Comparison of ENCODE assay signal across 28 cellular contexts in genomic region chr17:3641717-3642486, GRCh38. TPM values are rescaled to one million over a fixed set of nuclear protein-coding genes. Genes with fewer than 3 reads are reported as not detected.
DNase-seq lines count a peak whose midpoint lies in the region; ATAC-seq, FAIRE-seq and TF ChIP-seq lines count a peak whose summit lies in the region.
"Had no signal": no experiment of that assay in that cellular context is flagged by ENCODE, and none has a peak within 500 bp of the region (broad histone marks: within the 10 kb centered on the region; RNA-seq: fewer than 3 reads in every experiment).

No MANE protein-coding gene starts in this region.

- intact Hi-C loops in activated T-helper 2 cell treated with anti-CD3 and anti-CD28 coated beads, Interferon-gamma antibody, Interleukin-2, Interleukin-4, amounts not matched to agents 10 μg/mL and 5 μg/mL and 100 μg/mL, durations not matched to agents 14 hours and 24 hours and 36 hours (cut with micrococcal nuclease) = loop anchor here (10.0 kb wide), 1 partner anchor 847 kb away; the partner anchor contains the start of gene RAP1GAP2
- intact Hi-C loops in left lung (cut with DNase I) (no loop called here), kidney (cut with DNase I) (no loop called here)

- TF ChIP-seq CTCF in left lung (IDR thresholded peaks at IDR 0.05) (no peak), kidney (IDR thresholded peaks at IDR 0.05; ENCODE audit: borderline replicate concordance, extremely low read depth, insufficient read depth) (no peak)

- H3K4me3 ChIP-seq in BLaER1 treated with 17β-estradiol and CSF1 and Interleukin-3, amounts not matched to agents 10 nM and 100 nM = no peak overlapping the region
- H3K4me3 ChIP-seq in left lung (no peak overlapping the region), kidney (ENCODE audit: low read length in 2 of 2) (no peak overlapping the region)
- H3K4me3 ChIP-seq: body of pancreas, esophagus muscularis mucosa, neural progenitor cell had no signal

- in situ Hi-C loops in Caki2 (cut with HindIII; ENCODE audit: low pct_unique_long_range_greater_than_20kb, low sequenced_read_pairs) = no loop called here

- H3K27ac ChIP-seq in BLaER1 treated with 17β-estradiol and CSF1 and Interleukin-3, amounts not matched to agents 10 nM and 100 nM = peak overlapping the region in 8 of 11 experiments; percentile 50 to 97 (median 90); a peak in 14 of 22 replicates
- no peak overlapping the region for H3K27ac ChIP-seq in left lung
- H3K27ac ChIP-seq in kidney (ENCODE audit: low read depth in 2 of 2, low read length in 2 of 2) = no peak overlapping the region
- H3K27ac ChIP-seq: esophagus muscularis mucosa, neural progenitor cell had no signal

- no peak overlapping the region for H3K4me3 Mint-ChIP-seq in activated T-helper 2 cell treated with anti-CD3 and anti-CD28 coated beads, Interferon-gamma antibody, Interleukin-2, Interleukin-4, amounts not matched to agents 10 μg/mL and 5 μg/mL and 100 μg/mL, durations not matched to agents 14 hours and 24 hours and 36 hours (ENCODE audit: low read depth)
- H3K4me3 Mint-ChIP-seq: activated CD8-positive, alpha-beta memory T cell treated with anti-CD3 and anti-CD28 coated beads, Interleukin-2, amount 10 ng/mL, durations not matched to agents 7 days and 5 days; activated naive CD8-positive, alpha-beta T cell treated with anti-CD3 and anti-CD28 coated beads, Interleukin-2, amount 50 U/mL, for 24 hours; HFFc6; neural progenitor cell had no signal

- peaks cover 82 to 100% (median 93%) of the 10 kb centered on the region in 10 experiments for H3K4me1 ChIP-seq in BLaER1 treated with 17β-estradiol and CSF1 and Interleukin-3, amounts not matched to agents 10 nM and 100 nM
- H3K4me1 ChIP-seq in left lung (peaks cover 10 to 22% of the 10 kb centered on the region in 2 donors), kidney (ENCODE audit: control insufficient read depth in 1 of 2, insufficient read depth in 1 of 2, low read depth in 1 of 2, low read length in 2 of 2) (peaks cover 3 to 20% of the 10 kb centered on the region in 2 donors)

- no peaks in the 10 kb centered on the region for H3K9me3 ChIP-seq in BLaER1 treated with 17β-estradiol and CSF1 and Interleukin-3, amounts not matched to agents 10 nM and 100 nM (replicated peaks in 1 of 11)
- H3K9me3 ChIP-seq in left lung (no peaks in the 10 kb centered on the region), kidney (ENCODE audit: control insufficient read depth in 1 of 2, low read length in 2 of 2) (no peaks in the 10 kb centered on the region)
- H3K9me3 ChIP-seq: body of pancreas, esophagus muscularis mucosa had no signal

- H3K4me1 Mint-ChIP-seq in activated T-helper 2 cell treated with anti-CD3 and anti-CD28 coated beads, Interferon-gamma antibody, Interleukin-2, Interleukin-4, amounts not matched to agents 10 μg/mL and 5 μg/mL and 100 μg/mL, durations not matched to agents 14 hours and 24 hours and 36 hours (ENCODE audit: low read depth) = peaks cover 61% of the 10 kb centered on the region

- DNase-seq in Caki2 (ENCODE audit: low read depth) = peak; percentile 70
- DNase-seq in activated T-helper 2 cell treated with anti-CD3 and anti-CD28 coated beads, Interferon-gamma antibody, Interleukin-2, Interleukin-4, amounts not matched to agents 10 μg/mL and 5 μg/mL and 100 μg/mL, durations not matched to agents 14 hours and 24 hours and 36 hours (ENCODE audit: low spot score) = no peak
- no peak for DNase-seq in left lung
- no peak for DNase-seq in kidney
- DNase-seq: activated CD4-positive, alpha-beta T cell treated with anti-CD3 and anti-CD28 coated beads for 1 hour; activated CD8-positive, alpha-beta memory T cell treated with anti-CD3 and anti-CD28 coated beads, Interleukin-2, amount 10 ng/mL, durations not matched to agents 7 days and 5 days; activated effector memory CD4-positive, alpha-beta T cell treated with Interleukin-2 at 50 U/mL for 16 hours; activated naive CD8-positive, alpha-beta T cell treated with anti-CD3 and anti-CD28 coated beads, Interleukin-2, amount 50 U/mL, for 24 hours; body of pancreas; CD8-positive, alpha-beta memory T cell; DMS153; effector memory CD4-positive, alpha-beta T cell; HFFc6; hippocampal formation; Karpas-422; NCI-H1694 treated with DMSO at 0.1 percent for 48 hours; NCI-H524 treated with DMSO at 0.1 percent for 48 hours; NK-92 treated with Interleukin-12 subunit alpha and Interleukin-12 subunit beta, amount 100 ng/mL, for 24 hours; SHP77 treated with DMSO at 0.1 percent for 48 hours; stimulated activated CD4-positive, alpha-beta T cell treated with anti-CD3 and anti-CD28 coated beads, Interleukin-4, amount 100 ng/mL, for 4 hours had no signal

- H3K9ac ChIP-seq in BLaER1 treated with 17β-estradiol and CSF1 and Interleukin-3, amounts not matched to agents 10 nM and 100 nM = peak overlapping the region in 5 of 11 experiments; percentile 12 to 98 (median 55); a peak in 6 of 22 replicates
- H3K9ac ChIP-seq in kidney (ENCODE audit: low read length in 2 of 2) = no peak overlapping the region
- H3K9ac ChIP-seq: neural progenitor cell had no signal

- H3K4me2 ChIP-seq in BLaER1 treated with 17β-estradiol and CSF1 and Interleukin-3, amounts not matched to agents 10 nM and 100 nM = peak overlapping the region; percentile 21 to 98 (median 84); a peak in 21 of 22 replicates
- H3K4me2 ChIP-seq: neural progenitor cell had no signal

- no peaks in the 10 kb centered on the region for H3K9me3 Mint-ChIP-seq in activated T-helper 2 cell treated with anti-CD3 and anti-CD28 coated beads, Interferon-gamma antibody, Interleukin-2, Interleukin-4, amounts not matched to agents 10 μg/mL and 5 μg/mL and 100 μg/mL, durations not matched to agents 14 hours and 24 hours and 36 hours
- H3K9me3 Mint-ChIP-seq: activated naive CD8-positive, alpha-beta T cell treated with anti-CD3 and anti-CD28 coated beads, Interleukin-2, amount 50 U/mL, for 24 hours; CD8-positive, alpha-beta memory T cell; HFFc6; neural progenitor cell had no signal

- FAIRE-seq in kidney (lab: Jason Lieb, UNC) = no peak
- FAIRE-seq: frontal cortex, TTC549 had no signal

- no peaks in the 10 kb centered on the region for H3K27me3 Mint-ChIP-seq in activated T-helper 2 cell treated with anti-CD3 and anti-CD28 coated beads, Interferon-gamma antibody, Interleukin-2, Interleukin-4, amounts not matched to agents 10 μg/mL and 5 μg/mL and 100 μg/mL, durations not matched to agents 14 hours and 24 hours and 36 hours (ENCODE audit: low read depth)
- H3K27me3 Mint-ChIP-seq: activated CD8-positive, alpha-beta memory T cell treated with anti-CD3 and anti-CD28 coated beads, Interleukin-2, amount 10 ng/mL, durations not matched to agents 7 days and 5 days; activated naive CD8-positive, alpha-beta T cell treated with anti-CD3 and anti-CD28 coated beads, Interleukin-2, amount 50 U/mL, for 24 hours had no signal

- peaks cover 0 to 57% (median 29%) of the 10 kb centered on the region in 11 experiments; a peak in 20 of 22 replicates for H3K36me3 ChIP-seq in BLaER1 treated with 17β-estradiol and CSF1 and Interleukin-3, amounts not matched to agents 10 nM and 100 nM
- H3K36me3 ChIP-seq in left lung = peaks cover 0 to 32% of the 10 kb centered on the region in 2 donors
- peaks cover 4 to 5% of the 10 kb centered on the region in 2 donors for H3K36me3 ChIP-seq in kidney (ENCODE audit: control insufficient read depth in 1 of 2, insufficient read depth in 2 of 2, low read length in 2 of 2)
- H3K36me3 ChIP-seq: neural progenitor cell had no signal

- ATAC-seq in left lung = peak; percentile 53
- no peak for ATAC-seq in HG02884 (IDR thresholded peaks at IDR 0.05; ENCODE audit: unreplicated experiment)
- ATAC-seq in HG03196 (IDR thresholded peaks at IDR 0.05; ENCODE audit: unreplicated experiment) = no peak
- ATAC-seq: activated CD8-positive, alpha-beta memory T cell treated with anti-CD3 and anti-CD28 coated beads, Interleukin-2, amount 10 ng/mL, durations not matched to agents 7 days and 5 days; activated naive CD8-positive, alpha-beta T cell treated with anti-CD3 and anti-CD28 coated beads, Interleukin-2, amount 50 U/mL, for 24 hours; body of pancreas; sciatic nerve had no signal

- no peaks in the 10 kb centered on the region for H3K27me3 ChIP-seq in BLaER1 treated with 17β-estradiol and CSF1 and Interleukin-3, amounts not matched to agents 10 nM and 100 nM
- no peaks in the 10 kb centered on the region for H3K27me3 ChIP-seq in left lung
- H3K27me3 ChIP-seq: body of pancreas, esophagus muscularis mucosa, neural progenitor cell had no signal

- peak overlapping the region; percentile 97 for H3K27ac Mint-ChIP-seq in activated T-helper 2 cell treated with anti-CD3 and anti-CD28 coated beads, Interferon-gamma antibody, Interleukin-2, Interleukin-4, amounts not matched to agents 10 μg/mL and 5 μg/mL and 100 μg/mL, durations not matched to agents 14 hours and 24 hours and 36 hours
- H3K27ac Mint-ChIP-seq: activated naive CD8-positive, alpha-beta T cell treated with anti-CD3 and anti-CD28 coated beads, Interleukin-2, amount 50 U/mL, for 24 hours; CD8-positive, alpha-beta memory T cell; HFFc6; neural progenitor cell had no signal

- H3K36me3 Mint-ChIP-seq in activated T-helper 2 cell treated with anti-CD3 and anti-CD28 coated beads, Interferon-gamma antibody, Interleukin-2, Interleukin-4, amounts not matched to agents 10 μg/mL and 5 μg/mL and 100 μg/mL, durations not matched to agents 14 hours and 24 hours and 36 hours (ENCODE audit: low read depth) = peaks cover 74% of the 10 kb centered on the region

- H4K20me1 ChIP-seq in BLaER1 treated with 17β-estradiol and CSF1 and Interleukin-3, amounts not matched to agents 10 nM and 100 nM = peaks cover 0 to 17% (median 0%) of the 10 kb centered on the region in 11 experiments; a peak in 4 of 22 replicates

RNA-seq across cellular contexts. Expression of gene CTNS, which starts 5.3 kb away (rescaled TPM):
- 7.1 and 7.5 TPM in 2 replicates for total RNA-seq in Caki2 (2014; rRNA removed; shearing (Covaris generic); ENCODE audit: low replicate concordance)
- 46.6 and 47.9 TPM in 2 replicates for total RNA-seq in activated T-helper 2 cell treated with anti-CD3 and anti-CD28 coated beads, Interferon-gamma antibody, Interleukin-2, Interleukin-4, amounts not matched to agents 10 μg/mL and 5 μg/mL and 100 μg/mL, durations not matched to agents 14 hours and 24 hours and 36 hours
- 10 to 100 TPM; 20.1 to 30.6 TPM for total RNA-seq in left lung
- 15.7 TPM for total RNA-seq in kidney
- 11.9 TPM for polyA plus RNA-seq in kidney (ENCODE audit: insufficient read depth, low read depth, low replicate concordance)

RNA-seq across cellular contexts. Expression of gene SHPK, which starts 5.9 kb away (rescaled TPM):
- total RNA-seq in Caki2 (2014; rRNA removed; shearing (Covaris generic); ENCODE audit: low replicate concordance) = 8.9 and 11.1 TPM in 2 replicates
- total RNA-seq in activated T-helper 2 cell treated with anti-CD3 and anti-CD28 coated beads, Interferon-gamma antibody, Interleukin-2, Interleukin-4, amounts not matched to agents 10 μg/mL and 5 μg/mL and 100 μg/mL, durations not matched to agents 14 hours and 24 hours and 36 hours = 19.5 and 19.7 TPM in 2 replicates
- 10 to 100 TPM; 11.0 to 13.1 TPM for total RNA-seq in left lung
- total RNA-seq in kidney = 17.5 TPM
- polyA plus RNA-seq in kidney (ENCODE audit: insufficient read depth, low read depth, low replicate concordance) = 9.2 TPM

RNA-seq across cellular contexts. Expression of gene TAX1BP3, which starts 26.5 kb away (rescaled TPM):
- total RNA-seq in Caki2 (2014; rRNA removed; shearing (Covaris generic); ENCODE audit: low replicate concordance) = 136 and 157 TPM in 2 replicates
- 39.0 and 40.9 TPM in 2 replicates for total RNA-seq in activated T-helper 2 cell treated with anti-CD3 and anti-CD28 coated beads, Interferon-gamma antibody, Interleukin-2, Interleukin-4, amounts not matched to agents 10 μg/mL and 5 μg/mL and 100 μg/mL, durations not matched to agents 14 hours and 24 hours and 36 hours
- total RNA-seq in left lung = 100 to 1,000 TPM; 143 to 194 TPM
- 158 TPM for total RNA-seq in kidney
- 128 TPM for polyA plus RNA-seq in kidney (ENCODE audit: insufficient read depth, low read depth, low replicate concordance)

RNA-seq across cellular contexts. Expression of gene EMC6, which starts 26.7 kb away (rescaled TPM):
- 19.1 and 34.7 TPM in 2 replicates for total RNA-seq in Caki2 (2014; rRNA removed; shearing (Covaris generic); ENCODE audit: low replicate concordance)
- total RNA-seq in activated T-helper 2 cell treated with anti-CD3 and anti-CD28 coated beads, Interferon-gamma antibody, Interleukin-2, Interleukin-4, amounts not matched to agents 10 μg/mL and 5 μg/mL and 100 μg/mL, durations not matched to agents 14 hours and 24 hours and 36 hours = 61.7 and 64.9 TPM in 2 replicates
- total RNA-seq in left lung (10 to 100 TPM; 33.0 to 37.6 TPM), kidney (25.6 TPM)
- 77.1 TPM for polyA plus RNA-seq in kidney (ENCODE audit: insufficient read depth, low read depth, low replicate concordance)

RNA-seq across cellular contexts. Expression of gene TRPV1, which starts 32.7 kb away (rescaled TPM):
- total RNA-seq in Caki2 (2014; rRNA removed; shearing (Covaris generic); ENCODE audit: low replicate concordance) = 0.87 and 0.95 TPM in 2 replicates
- total RNA-seq in activated T-helper 2 cell treated with anti-CD3 and anti-CD28 coated beads, Interferon-gamma antibody, Interleukin-2, Interleukin-4, amounts not matched to agents 10 μg/mL and 5 μg/mL and 100 μg/mL, durations not matched to agents 14 hours and 24 hours and 36 hours = 6.1 and 6.8 TPM in 2 replicates
- total RNA-seq in left lung (1 to 10 TPM; 3.3 to 3.7 TPM), kidney (4.2 TPM)
- polyA plus RNA-seq in kidney (ENCODE audit: insufficient read depth, low read depth, low replicate concordance) = 4.7 TPM

Comparison
In these comparisons a context has a peak if more than half of its experiments do, and no peak if none do; other contexts are left out.
1. H3K27ac ChIP-seq: peak in BLaER1 treated with 17β-estradiol and CSF1 and Interleukin-3, amounts not matched to agents 10 nM and 100 nM (8 of 11); none in left lung (0 of 2) and kidney (0 of 2).